ENCODE assay signal across 8 cellular contexts in genomic region chr1:44672956-44673674, GRCh38. TPM values are rescaled to one million over a fixed set of nuclear protein-coding genes. Genes with fewer than 3 reads are reported as not detected.
DNase-seq lines count a peak whose midpoint lies in the region; ATAC-seq and TF ChIP-seq lines count a peak whose summit lies in the region.

No MANE protein-coding gene starts in this region.

- peak overlapping the region; percentile 94 to 95 (median 95) for H3K27ac Mint-ChIP-seq in brain

- no peaks in the 10 kb centered on the region for H3K9me3 ChIP-seq in heart left ventricle
- no peaks in the 10 kb centered on the region for H3K9me3 ChIP-seq in mesodermal cell (ENCODE audit: control insufficient read depth, low read length)
- H3K9me3 ChIP-seq in uterus: no peaks in the 10 kb centered on the region

- peaks cover 44% of the 10 kb centered on the region for H3K4me1 Mint-ChIP-seq in brain

- DNase-seq in heart left ventricle (no peak), cardiac septum (ENCODE audit: low spot score) (no peak), uterus (no peak), islet precursor cell (no peak), A172 (ENCODE audit: low spot score) (no peak), MV-4-11 (lab: John Stamatoyannopoulos, UW) (no peak)

- H3K27ac ChIP-seq in heart left ventricle (peak overlapping the region; percentile 81 to 98 (median 96)), mesodermal cell (ENCODE audit: low read depth, low read length, severe bottlenecking) (peak overlapping the region; percentile 95), uterus (peak overlapping the region; percentile 96 to 97)

- intact Hi-C loops in heart left ventricle (cut with DNase I): loop anchor here in 1 of 10 donors (10.0 kb wide), 1 partner anchor 62 kb away; the partner anchor contains the start of genes KIF2C and RNU5D-1
- intact Hi-C loops in cardiac septum (cut with DNase I): no loop called here
- intact Hi-C loops in uterus (cut with DNase I; ENCODE audit: low total_unique reads): no loop called here

- ATAC-seq in heart left ventricle: no peak

- no peaks in the 10 kb centered on the region for H3K27me3 ChIP-seq in heart left ventricle
- H3K27me3 ChIP-seq in uterus: no peaks in the 10 kb centered on the region

- peaks cover 4% of the 10 kb centered on the region for H3K36me3 Mint-ChIP-seq in brain

- H3K4me3 Mint-ChIP-seq in brain: peak overlapping the region; percentile 90 to 94 (median 93)

- H3K4me3 ChIP-seq in heart left ventricle (peak overlapping the region; percentile 30 to 85 (median 68)), mesodermal cell (ENCODE audit: extremely low read depth, insufficient read depth, low read length, poor library complexity, severe bottlenecking) (peak overlapping the region; percentile 60), uterus (peak overlapping the region; percentile 64 to 88)

- no peaks in the 10 kb centered on the region for H3K9me3 Mint-ChIP-seq in brain

- H3K27me3 Mint-ChIP-seq in brain: no peaks in the 10 kb centered on the region

- WGBS in heart left ventricle, 4 donors: 65 to 83% (median 77%) methylated on average over 14 of the region's 14 CpGs
- WGBS in mesodermal cell (ENCODE audit: insufficient coverage in 2 of 2), 2 experiments: 90 to 95% methylated on average over 6 to 8 of the region's 14 CpGs

- TF ChIP-seq POLR2A in heart left ventricle (IDR thresholded peaks at IDR 0.05): no peak
- TF ChIP-seq POLR2A in uterus (IDR thresholded peaks at IDR 0.05): no peak

- H3K4me1 ChIP-seq in heart left ventricle: peaks cover 0 to 66% (median 21%) of the 10 kb centered on the region in 12 donors
- H3K4me1 ChIP-seq in mesodermal cell (ENCODE audit: control insufficient read depth, insufficient read depth, low read length, poor library complexity, severe bottlenecking): peaks cover 21% of the 10 kb centered on the region
- H3K4me1 ChIP-seq in uterus: no peaks in the 10 kb centered on the region

- H3K36me3 ChIP-seq in heart left ventricle (peaks cover 0 to 6% (median 0%) of the 10 kb centered on the region in 9 donors), mesodermal cell (ENCODE audit: control insufficient read depth, insufficient read depth, low read length) (no peaks in the 10 kb centered on the region), uterus (no peaks in the 10 kb centered on the region)

- no peak for TF ChIP-seq CTCF in heart left ventricle (IDR thresholded peaks at IDR 0.05)
- no peak for TF ChIP-seq CTCF in brain (conservative IDR thresholded peaks at IDR 0.05)
- no peak for TF ChIP-seq CTCF in uterus (IDR thresholded peaks at IDR 0.05)

RNA-seq across cellular contexts. Expression of gene TMEM53, which starts 1.2 kb away (rescaled TPM):
- total RNA-seq in heart left ventricle (10 to 100 TPM in 6 of 9 donors, 1 to 10 TPM in 3; 8.5 to 18.1 (median 12.5) TPM), cardiac septum (9.8 TPM), uterus (1 to 10 TPM in 3 of 4 donors, not detected in 1; 1.5 to 5.4 (median 3.8) TPM)
- polyA plus RNA-seq in heart left ventricle (10 to 100 TPM in 1 of 2 donors, 1 to 10 TPM in 1; 8.6 to 20.0 TPM), brain (ENCODE audit: insufficient read depth, low read depth, low replicate concordance) (19.1 TPM)
- polyA plus RNA-seq in mesodermal cell (2013, experiment 1 of 2): 9.3 TPM
- polyA plus RNA-seq in mesodermal cell (2013, experiment 2 of 2): 9.7 TPM
- 3.7 and 4.6 TPM in 2 replicates for total RNA-seq in A172 (2014; rRNA removed; shearing (Covaris generic))

RNA-seq across cellular contexts. Expression of gene ARMH1, which starts 1.4 kb away (rescaled TPM):
- total RNA-seq in heart left ventricle (1 to 10 TPM in 2 of 9 donors, under 1 TPM in 4, not detected in 3; 0.33 to 9.9 (median 0.64) TPM), cardiac septum (0.70 TPM), uterus (1 to 10 TPM in 3 of 4 donors, not detected in 1; 2.7 to 7.7 (median 5.2) TPM)
- polyA plus RNA-seq in heart left ventricle (under 1 TPM; 0.62 to 0.88 TPM), brain (ENCODE audit: insufficient read depth, low read depth, low replicate concordance) (5.2 TPM)
- 3.6 TPM for polyA plus RNA-seq in mesodermal cell (2013, experiment 1 of 2)
- polyA plus RNA-seq in mesodermal cell (2013, experiment 2 of 2): 1.3 TPM
- total RNA-seq in A172 (2014; rRNA removed; shearing (Covaris generic)): not detected in 2 replicates

RNA-seq across cellular contexts. Expression of gene RNU5D-1, which starts 57.9 kb away (rescaled TPM):
- total RNA-seq in heart left ventricle (not detected), cardiac septum (not detected), uterus (not detected)
- polyA plus RNA-seq in heart left ventricle (not detected), brain (ENCODE audit: insufficient read depth, low read depth, low replicate concordance) (not detected)
- polyA plus RNA-seq in mesodermal cell (2013, experiment 1 of 2): 2,527 TPM
- polyA plus RNA-seq in mesodermal cell (2013, experiment 2 of 2): 4,680 TPM
- not detected in 2 replicates for total RNA-seq in A172 (2014; rRNA removed; shearing (Covaris generic))
